Comparison of ENCODE assay signal across 7 cellular contexts in genomic region chr17:28716740-28717577, GRCh38. TPM values are rescaled to one million over a fixed set of nuclear protein-coding genes. Genes with fewer than 3 reads are reported as not detected.
DNase-seq lines count a peak whose midpoint lies in the region; ATAC-seq and TF ChIP-seq lines count a peak whose summit lies in the region.
"Had no signal": no experiment of that assay in that cellular context is flagged by ENCODE, and none has a peak within 500 bp of the region (broad histone marks: within the 10 kb centered on the region; RNA-seq: fewer than 3 reads in every experiment).

No MANE protein-coding gene starts in this region.

- peak; percentile 0 to 1 for ATAC-seq in left cardiac atrium

- peaks cover 25% of the 10 kb centered on the region for H3K36me3 Mint-ChIP-seq in activated T-cell treated with anti-CD3 and anti-CD28 coated beads, Interleukin-2, amount 50 U/mL, for 24 hours (ENCODE audit: low read depth)

- H3K9me3 Mint-ChIP-seq in activated T-cell treated with anti-CD3 and anti-CD28 coated beads, Interleukin-2, amount 50 U/mL, for 24 hours: no peaks in the 10 kb centered on the region

- H3K4me1 ChIP-seq in tibial artery: peaks cover 0 to 50% (median 49%) of the 10 kb centered on the region in 4 donors

- H3K27ac ChIP-seq in tibial artery: peak overlapping the region; percentile 96 to 98

- peaks cover 42% of the 10 kb centered on the region for H3K27me3 Mint-ChIP-seq in activated T-cell treated with anti-CD3 and anti-CD28 coated beads, Interleukin-2, amount 50 U/mL, for 24 hours

- H3K4me1 Mint-ChIP-seq in activated T-cell treated with anti-CD3 and anti-CD28 coated beads, Interleukin-2, amount 50 U/mL, for 24 hours (ENCODE audit: low read depth): peaks cover 28% of the 10 kb centered on the region

- H3K36me3 ChIP-seq in tibial artery: peaks cover 23 to 36% (median 33%) of the 10 kb centered on the region in 3 donors

- H3K4me3 ChIP-seq in tibial artery: peak overlapping the region; percentile 65 to 86

- H3K4me3 Mint-ChIP-seq in activated T-cell treated with anti-CD3 and anti-CD28 coated beads, Interleukin-2, amount 50 U/mL, for 24 hours: peak overlapping the region; percentile 66

- no peak overlapping the region for H3K27ac Mint-ChIP-seq in activated T-cell treated with anti-CD3 and anti-CD28 coated beads, Interleukin-2, amount 50 U/mL, for 24 hours

- TF ChIP-seq CTCF in tibial artery (IDR thresholded peaks at IDR 0.05): no peak

- no peak for DNase-seq in activated T-cell treated with anti-CD3 and anti-CD28 coated beads, Interleukin-2, amount 50 U/mL, for 24 hours
- DNase-seq in activated T-cell treated with anti-CD3 and anti-CD28 coated beads for 4 hours (no peak), left cardiac atrium (peak; percentile 58), tibial artery (peak in 1 of 2 donors; percentile 75), COLO668 (lab: John Stamatoyannopoulos, UW; ENCODE audit: unreplicated experiment) (no peak), GM19238 (ENCODE audit: insufficient read length, low spot score) (no peak)
- DNase-seq: activated gamma-delta T cell treated with Interleukin-2 at 50 U/mL for 16 hours had no signal

- H3K9me3 ChIP-seq in tibial artery: no peaks in the 10 kb centered on the region

- intact Hi-C loops in left cardiac atrium (cut with DNase I) (no loop called here), tibial artery (cut with DNase I; ENCODE audit: low total_unique reads) (no loop called here)

- no peaks in the 10 kb centered on the region for H3K27me3 ChIP-seq in tibial artery

RNA-seq across cellular contexts. Expression of gene RAB34, which starts 0.7 kb away (rescaled TPM):
- total RNA-seq in left cardiac atrium: 10 to 100 TPM; 37.2 to 53.8 TPM

RNA-seq across cellular contexts. Expression of gene RPL23A, which starts 2.8 kb away (rescaled TPM):
- 100 to 1,000 TPM; 894 to 914 TPM for total RNA-seq in left cardiac atrium

RNA-seq across cellular contexts. Expression of gene PROCA1, which starts 5.3 kb away (rescaled TPM):
- total RNA-seq in left cardiac atrium: 1 to 10 TPM in 1 of 2 donors, under 1 TPM in 1; 0.97 to 1.6 TPM

RNA-seq across cellular contexts. Expression of gene TLCD1, which starts 9.1 kb away (rescaled TPM):
- 1 to 10 TPM; 3.5 to 3.7 TPM for total RNA-seq in left cardiac atrium

RNA-seq across cellular contexts. Expression of gene NEK8, which starts 11.6 kb away (rescaled TPM):
- total RNA-seq in left cardiac atrium: 1 to 10 TPM in 1 of 2 donors, under 1 TPM in 1; 0.85 to 1.3 TPM
